Comparison of ENCODE assay signal across 29 cellular contexts in genomic region chr7:71298378-71298777, GRCh38.
"Had no signal": no experiment of that assay in that cellular context is flagged by ENCODE, and none has a peak within 500 bp of the region (broad histone marks: within the 10 kb centered on the region; RNA-seq: fewer than 3 reads in every experiment).

No MANE protein-coding gene starts in this region.

- H3K9me3 ChIP-seq: ascending aorta, esophagus muscularis mucosa, gastrocnemius medialis had no signal

- H3K4me1 Mint-ChIP-seq: activated CD4-positive, alpha-beta memory T cell treated with anti-CD3 and anti-CD28 coated beads, Interleukin-2, amount 10 ng/mL, durations not matched to agents 7 days and 5 days; activated CD4-positive, alpha-beta T cell treated with anti-CD3 and anti-CD28 coated beads, Interleukin-2, amount 10 ng/mL, durations not matched to agents 7 days and 5 days; activated naive CD4-positive, alpha-beta T cell treated with anti-CD3 and anti-CD28 coated beads, Interleukin-2, amount 10 ng/mL, durations not matched to agents 7 days and 5 days; activated naive CD8-positive, alpha-beta T cell treated with anti-CD3 and anti-CD28 coated beads, Interleukin-2, amount 10 ng/mL, durations not matched to agents 7 days and 5 days; T-helper 17 cell had no signal

- H3K27me3 Mint-ChIP-seq: activated CD4-positive, alpha-beta memory T cell treated with anti-CD3 and anti-CD28 coated beads, Interleukin-2, amount 10 ng/mL, durations not matched to agents 7 days and 5 days; activated CD4-positive, alpha-beta T cell treated with anti-CD3 and anti-CD28 coated beads, Interleukin-2, amount 10 ng/mL, durations not matched to agents 7 days and 5 days; activated naive CD4-positive, alpha-beta T cell treated with anti-CD3 and anti-CD28 coated beads, Interleukin-2, amount 10 ng/mL, durations not matched to agents 7 days and 5 days; activated naive CD8-positive, alpha-beta T cell treated with anti-CD3 and anti-CD28 coated beads, Interleukin-2, amount 10 ng/mL, durations not matched to agents 7 days and 5 days; activated T-cell treated with anti-CD3 and anti-CD28 coated beads, Interleukin-2, amount 50 U/mL, for 24 hours; effector memory CD8-positive, alpha-beta T cell; T-helper 17 cell had no signal

- H3K36me3 ChIP-seq: ascending aorta, brain microvascular endothelial cell, esophagus muscularis mucosa, gastrocnemius medialis had no signal

- H3K27ac ChIP-seq: ascending aorta, brain microvascular endothelial cell, foreskin keratinocyte, gastrocnemius medialis had no signal

- H3K27me3 ChIP-seq: ascending aorta, brain microvascular endothelial cell, esophagus muscularis mucosa, foreskin keratinocyte, gastrocnemius medialis had no signal

- H3K36me3 Mint-ChIP-seq: activated naive CD4-positive, alpha-beta T cell treated with anti-CD3 and anti-CD28 coated beads, Interleukin-2, amount 10 ng/mL, durations not matched to agents 7 days and 5 days; activated naive CD4-positive, alpha-beta T cell treated with anti-CD3 and anti-CD28 coated beads, Interleukin-2, amount 50 U/mL, for 72 hours; activated naive CD8-positive, alpha-beta T cell treated with anti-CD3 and anti-CD28 coated beads, Interleukin-2, amount 10 ng/mL, durations not matched to agents 7 days and 5 days had no signal

- H3K4me1 ChIP-seq: ascending aorta, foreskin keratinocyte, gastrocnemius medialis had no signal

- DNase-seq: activated CD4-positive, alpha-beta memory T cell treated with anti-CD3 and anti-CD28 coated beads, Interleukin-2, amount 10 ng/mL, durations not matched to agents 7 days and 5 days; activated CD4-positive, alpha-beta T cell treated with anti-CD3 and anti-CD28 coated beads for 1 hour; activated CD4-positive, alpha-beta T cell treated with anti-CD3 and anti-CD28 coated beads for 4 hours; activated CD4-positive, alpha-beta T cell treated with anti-CD3 and anti-CD28 coated beads, Interleukin-2, amount 10 ng/mL, durations not matched to agents 7 days and 5 days; activated CD4-positive, alpha-beta T cell treated with anti-CD3 and anti-CD28 coated beads, Interleukin-2, amount 50 U/mL, for 4 hours; activated CD8-positive, alpha-beta memory T cell treated with anti-CD3 and anti-CD28 coated beads, Interleukin-2, amount 50 U/mL, for 48 hours; activated gamma-delta T cell; activated naive CD4-positive, alpha-beta T cell; activated naive CD4-positive, alpha-beta T cell treated with anti-CD3 and anti-CD28 coated beads, Interleukin-2, amount 10 ng/mL, durations not matched to agents 7 days and 5 days; activated naive CD8-positive, alpha-beta T cell treated with anti-CD3 and anti-CD28 coated beads, Interleukin-2, amount 10 ng/mL, durations not matched to agents 7 days and 5 days; activated T-cell treated with anti-CD3 and anti-CD28 coated beads for 4 hours; activated T-cell treated with anti-CD3 and anti-CD28 coated beads, Interleukin-2, amount 50 U/mL, for 24 hours; activated T-cell treated with anti-CD3 and anti-CD28 coated beads, Interleukin-2, amount 50 U/mL, for 72 hours; brain microvascular endothelial cell; caudate nucleus; cortex of kidney; dermis blood vessel endothelial cell; effector CD4-positive, alpha-beta T cell; effector memory CD8-positive, alpha-beta T cell; erythroblast; foreskin keratinocyte; gastrocnemius medialis; T-helper 1 cell; T-helper 17 cell; T1000 had no signal

- H3K4me3 Mint-ChIP-seq: activated CD4-positive, alpha-beta memory T cell treated with anti-CD3 and anti-CD28 coated beads, Interleukin-2, amount 10 ng/mL, durations not matched to agents 7 days and 5 days; activated CD4-positive, alpha-beta T cell treated with anti-CD3 and anti-CD28 coated beads, Interleukin-2, amount 10 ng/mL, durations not matched to agents 7 days and 5 days; activated naive CD4-positive, alpha-beta T cell treated with anti-CD3 and anti-CD28 coated beads, Interleukin-2, amount 10 ng/mL, durations not matched to agents 7 days and 5 days; activated naive CD8-positive, alpha-beta T cell treated with anti-CD3 and anti-CD28 coated beads, Interleukin-2, amount 10 ng/mL, durations not matched to agents 7 days and 5 days; activated T-cell treated with anti-CD3 and anti-CD28 coated beads, Interleukin-2, amount 50 U/mL, for 24 hours; activated T-cell treated with anti-CD3 and anti-CD28 coated beads, Interleukin-2, amount 50 U/mL, for 72 hours; effector memory CD8-positive, alpha-beta T cell; T-helper 17 cell; T-helper 2 cell treated with Interferon-gamma antibody and Interleukin-4, amounts not matched to agents 5 μg/mL and 100 μg/mL, for 36 hours had no signal

- H3K27ac Mint-ChIP-seq: activated CD4-positive, alpha-beta memory T cell treated with anti-CD3 and anti-CD28 coated beads, Interleukin-2, amount 10 ng/mL, durations not matched to agents 7 days and 5 days; activated CD4-positive, alpha-beta T cell treated with anti-CD3 and anti-CD28 coated beads, Interleukin-2, amount 10 ng/mL, durations not matched to agents 7 days and 5 days; activated naive CD4-positive, alpha-beta T cell treated with anti-CD3 and anti-CD28 coated beads, Interleukin-2, amount 10 ng/mL, durations not matched to agents 7 days and 5 days; activated naive CD4-positive, alpha-beta T cell treated with anti-CD3 and anti-CD28 coated beads, Interleukin-2, amount 50 U/mL, for 72 hours; activated naive CD8-positive, alpha-beta T cell treated with anti-CD3 and anti-CD28 coated beads, Interleukin-2, amount 10 ng/mL, durations not matched to agents 7 days and 5 days; activated T-cell treated with anti-CD3 and anti-CD28 coated beads, Interleukin-2, amount 50 U/mL, for 24 hours; activated T-cell treated with anti-CD3 and anti-CD28 coated beads, Interleukin-2, amount 50 U/mL, for 72 hours; effector memory CD8-positive, alpha-beta T cell; T-helper 17 cell; T-helper 2 cell treated with Interferon-gamma antibody and Interleukin-4, amounts not matched to agents 5 μg/mL and 100 μg/mL, for 36 hours had no signal

- H3K4me3 ChIP-seq: ascending aorta, esophagus muscularis mucosa, gastrocnemius medialis had no signal

- ATAC-seq: activated naive CD4-positive, alpha-beta T cell treated with anti-CD3 and anti-CD28 coated beads, Interleukin-2, amount 50 U/mL, for 72 hours; activated T-cell treated with anti-CD3 and anti-CD28 coated beads, Interleukin-2, amount 50 U/mL, for 72 hours; effector memory CD8-positive, alpha-beta T cell; foreskin keratinocyte; gastrocnemius medialis; T-helper 17 cell had no signal
